ENCODE assay signal across 9 cellular contexts in genomic region chr1:162083273-162083672, GRCh38. TPM values are rescaled to one million over a fixed set of nuclear protein-coding genes. Genes with fewer than 3 reads are reported as not detected.
"Had no signal": no experiment of that assay in that cellular context is flagged by ENCODE, and none has a peak within 500 bp of the region (broad histone marks: within the 10 kb centered on the region; RNA-seq: fewer than 3 reads in every experiment).

No MANE protein-coding gene starts in this region.

- DNase-seq: GDM1, GF-D8 had no signal

- ATAC-seq: GM12878 had no signal

- FAIRE-seq: G401.6, GM12878, GM12891, GM12892, GM18507, GM19239 had no signal

- H3K4me3 ChIP-seq: GM12878 had no signal

RNA-seq across cellular contexts. Expression of gene OLFML2B, which starts 59.6 kb away (rescaled TPM):
- total RNA-seq: G401, GM12878 had no signal
- polyA plus RNA-seq: GM12878 had no signal
